In the genomic region with DNA sequence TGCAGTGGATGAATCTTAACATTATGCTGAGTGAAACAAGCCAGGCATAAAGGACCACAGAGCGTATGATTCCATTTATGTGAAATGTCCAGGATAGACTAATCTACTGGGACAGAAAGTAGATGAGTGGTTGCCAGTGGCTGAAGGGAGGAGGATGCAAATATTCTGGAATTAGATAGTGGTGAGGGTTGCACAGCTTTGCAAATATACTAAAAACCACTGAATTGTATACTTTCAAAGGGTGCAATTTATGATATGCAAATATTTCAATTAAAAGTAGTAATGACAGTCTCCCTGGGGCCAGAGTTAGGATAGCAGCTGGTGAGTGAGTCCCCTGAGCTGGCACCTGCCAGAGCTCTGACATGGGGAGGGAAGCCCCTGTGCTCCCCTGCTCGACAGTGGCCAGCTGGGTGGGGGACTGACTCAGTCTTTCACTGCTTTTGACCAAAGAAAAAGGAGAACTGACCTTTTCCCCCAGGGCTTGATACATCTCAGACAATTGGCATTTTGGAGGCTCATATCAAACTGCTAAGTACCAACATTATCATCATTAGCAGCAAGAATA, we compare ENCODE assay signal across 18 cellular contexts.
"Had no signal": no experiment of that assay in that cellular context is flagged by ENCODE, and none has a peak within 500 bp of the region (broad histone marks: within the 10 kb centered on the region; RNA-seq: fewer than 3 reads in every experiment).

No MANE protein-coding gene starts in this region.

- H3K4me3 ChIP-seq: ascending aorta, gastroesophageal sphincter, upper lobe of right lung had no signal

- H3K27me3 Mint-ChIP-seq: activated CD8-positive, alpha-beta T cell treated with anti-CD3 and anti-CD28 coated beads for 36 hours; progenitor cell of endocrine pancreas; T-cell had no signal

- H3K27ac ChIP-seq: gastroesophageal sphincter, neutrophil, upper lobe of right lung, WERI-Rb-1 had no signal

- H3K9me3 Mint-ChIP-seq: activated CD8-positive, alpha-beta T cell treated with anti-CD3 and anti-CD28 coated beads for 36 hours; naive thymus-derived CD4-positive, alpha-beta T cell; T-cell had no signal

- ATAC-seq: activated CD8-positive, alpha-beta T cell treated with anti-CD3 and anti-CD28 coated beads for 36 hours; gastroesophageal sphincter; naive thymus-derived CD4-positive, alpha-beta T cell; sciatic nerve; T-cell; upper lobe of right lung had no signal

- H3K36me3 ChIP-seq: neutrophil had no signal

- H3K27me3 ChIP-seq: ascending aorta, gastroesophageal sphincter, upper lobe of right lung had no signal

- H3K9me3 ChIP-seq: ascending aorta, gastroesophageal sphincter, neutrophil, upper lobe of right lung had no signal

- H3K4me1 ChIP-seq: gastroesophageal sphincter had no signal

- H3K27ac Mint-ChIP-seq: activated CD8-positive, alpha-beta T cell treated with anti-CD3 and anti-CD28 coated beads for 36 hours; naive thymus-derived CD4-positive, alpha-beta T cell; progenitor cell of endocrine pancreas; T-cell had no signal

- H3K36me3 Mint-ChIP-seq: naive thymus-derived CD4-positive, alpha-beta T cell; T-cell had no signal

- H3K4me3 Mint-ChIP-seq: activated CD8-positive, alpha-beta T cell treated with anti-CD3 and anti-CD28 coated beads for 36 hours; naive thymus-derived CD4-positive, alpha-beta T cell; T-cell had no signal

- DNase-seq: activated CD4-positive, alpha-beta T cell treated with anti-CD3 and anti-CD28 coated beads for 4 hours; activated CD8-positive, alpha-beta memory T cell treated with anti-CD3 and anti-CD28 coated beads, Interleukin-2, amount 50 U/mL, for 4 hours; activated CD8-positive, alpha-beta T cell treated with anti-CD3 and anti-CD28 coated beads for 36 hours; effector CD4-positive, alpha-beta T cell; hippocampal formation; kidney glomerular epithelial cell; mammary epithelial cell; naive thymus-derived CD4-positive, alpha-beta T cell; stimulated activated CD4-positive, alpha-beta T cell treated with anti-CD3 and anti-CD28 coated beads, Interleukin-2, amount 100 ng/mL, for 24 hours; stimulated activated naive CD4-positive, alpha-beta T cell treated with Interleukin-2 at 50 U/mL for 16 hours; T-cell; upper lobe of right lung; WERI-Rb-1 had no signal
